17 cellular contexts compared by ENCODE assay signal in the genomic region with DNA sequence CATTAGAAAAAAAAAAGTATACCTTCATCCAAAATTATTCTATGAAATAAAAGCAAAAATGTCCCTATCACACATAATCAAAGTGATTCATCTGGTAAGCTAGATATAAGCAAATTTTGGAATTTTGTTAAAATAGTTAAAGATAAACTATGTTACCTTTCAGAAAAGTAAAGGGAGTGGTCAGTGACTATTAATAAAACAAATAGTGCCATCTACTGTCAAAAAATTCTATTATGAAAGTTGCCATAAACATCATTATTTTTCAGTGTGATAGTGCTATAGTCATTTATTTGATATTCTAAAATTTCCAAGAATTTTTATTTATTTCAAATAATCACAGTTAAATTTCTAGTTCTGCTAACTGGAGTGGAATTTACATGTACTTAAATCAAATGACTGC.
DNase-seq lines count a peak whose midpoint lies in the region; ATAC-seq, FAIRE-seq and TF ChIP-seq lines count a peak whose summit lies in the region.
"Had no signal": no experiment of that assay in that cellular context is flagged by ENCODE, and none has a peak within 500 bp of the region (broad histone marks: within the 10 kb centered on the region; RNA-seq: fewer than 3 reads in every experiment).

No MANE protein-coding gene starts in this region.

- no peak overlapping the region for H3K27ac Mint-ChIP-seq in activated T-helper 2 cell treated with anti-CD3 and anti-CD28 coated beads, Interferon-gamma antibody, Interleukin-2, Interleukin-4, amounts not matched to agents 10 μg/mL and 5 μg/mL and 100 μg/mL, durations not matched to agents 14 hours and 24 hours and 36 hours
- H3K27ac Mint-ChIP-seq: activated naive CD4-positive, alpha-beta T cell treated with anti-CD3 and anti-CD28 coated beads, Interleukin-2, amount 50 U/mL, for 24 hours had no signal

- H3K4me3 Mint-ChIP-seq in activated T-helper 2 cell treated with anti-CD3 and anti-CD28 coated beads, Interferon-gamma antibody, Interleukin-2, Interleukin-4, amounts not matched to agents 10 μg/mL and 5 μg/mL and 100 μg/mL, durations not matched to agents 14 hours and 24 hours and 36 hours (ENCODE audit: low read depth): no peak overlapping the region
- H3K4me3 Mint-ChIP-seq: activated naive CD4-positive, alpha-beta T cell treated with anti-CD3 and anti-CD28 coated beads, Interleukin-2, amount 50 U/mL, for 24 hours had no signal

- TF ChIP-seq CTCF in foreskin keratinocyte (conservative IDR thresholded peaks at IDR 0.05): peak; percentile 59

- no peaks in the 10 kb centered on the region for H3K36me3 Mint-ChIP-seq in activated T-helper 2 cell treated with anti-CD3 and anti-CD28 coated beads, Interferon-gamma antibody, Interleukin-2, Interleukin-4, amounts not matched to agents 10 μg/mL and 5 μg/mL and 100 μg/mL, durations not matched to agents 14 hours and 24 hours and 36 hours (ENCODE audit: low read depth)
- H3K36me3 Mint-ChIP-seq: activated naive CD4-positive, alpha-beta T cell treated with anti-CD3 and anti-CD28 coated beads, Interleukin-2, amount 50 U/mL, for 24 hours had no signal

- no peaks in the 10 kb centered on the region for H3K4me1 Mint-ChIP-seq in activated T-helper 2 cell treated with anti-CD3 and anti-CD28 coated beads, Interferon-gamma antibody, Interleukin-2, Interleukin-4, amounts not matched to agents 10 μg/mL and 5 μg/mL and 100 μg/mL, durations not matched to agents 14 hours and 24 hours and 36 hours (ENCODE audit: low read depth)
- H3K4me1 Mint-ChIP-seq: activated naive CD4-positive, alpha-beta T cell treated with anti-CD3 and anti-CD28 coated beads, Interleukin-2, amount 50 U/mL, for 24 hours had no signal

- H3K4me1 ChIP-seq in foreskin keratinocyte: no peaks in the 10 kb centered on the region
- H3K4me1 ChIP-seq: right atrium auricular region, SJSA1, upper lobe of right lung had no signal

- peak; percentile 60 for FAIRE-seq in RCC 7860 (lab: Jason Lieb, UNC)
- FAIRE-seq: HepG2 had no signal

- TF ChIP-seq POLR2A in GM18505 (IDR thresholded peaks at IDR 0.05; ENCODE audit: borderline replicate concordance, extremely low read depth, insufficient read depth, insufficient read length): no peak

- no peaks in the 10 kb centered on the region for H3K27me3 Mint-ChIP-seq in activated T-helper 2 cell treated with anti-CD3 and anti-CD28 coated beads, Interferon-gamma antibody, Interleukin-2, Interleukin-4, amounts not matched to agents 10 μg/mL and 5 μg/mL and 100 μg/mL, durations not matched to agents 14 hours and 24 hours and 36 hours (ENCODE audit: low read depth)
- H3K27me3 Mint-ChIP-seq: activated naive CD4-positive, alpha-beta T cell treated with anti-CD3 and anti-CD28 coated beads, Interleukin-2, amount 50 U/mL, for 24 hours had no signal

- peak; percentile 10 for DNase-seq in NCI-H1105 treated with DMSO at 0.1 percent for 48 hours (lab: John Stamatoyannopoulos, UW)
- no peak for DNase-seq in NCI-H1105 (lab: John Stamatoyannopoulos, UW)
- DNase-seq in Kasumi-1 (lab: John Stamatoyannopoulos, UW): peak; percentile 20 to 21
- no peak for DNase-seq in RCC 7860 (ENCODE audit: low spot score)
- no peak for DNase-seq in foreskin keratinocyte
- DNase-seq in activated T-helper 2 cell treated with anti-CD3 and anti-CD28 coated beads, Interferon-gamma antibody, Interleukin-2, Interleukin-4, amounts not matched to agents 10 μg/mL and 5 μg/mL and 100 μg/mL, durations not matched to agents 14 hours and 24 hours and 36 hours (ENCODE audit: low spot score): no peak
- DNase-seq: dorsolateral prefrontal cortex; erythroblast; NCI-H1048; stimulated activated naive CD4-positive, alpha-beta T cell; upper lobe of right lung had no signal

- intact Hi-C loops in activated T-helper 2 cell treated with anti-CD3 and anti-CD28 coated beads, Interferon-gamma antibody, Interleukin-2, Interleukin-4, amounts not matched to agents 10 μg/mL and 5 μg/mL and 100 μg/mL, durations not matched to agents 14 hours and 24 hours and 36 hours (cut with micrococcal nuclease): no loop called here

- no peaks in the 10 kb centered on the region for H3K27me3 ChIP-seq in foreskin keratinocyte
- H3K27me3 ChIP-seq: dorsolateral prefrontal cortex, right atrium auricular region, SJSA1, upper lobe of right lung had no signal

- ATAC-seq in foreskin keratinocyte (no peak), HG03378 (IDR thresholded peaks at IDR 0.05; ENCODE audit: unreplicated experiment) (no peak), GM18505 (IDR thresholded peaks at IDR 0.05; ENCODE audit: unreplicated experiment) (no peak)
- ATAC-seq: HepG2, upper lobe of right lung had no signal

- H3K27ac ChIP-seq in foreskin keratinocyte: no peak overlapping the region
- H3K27ac ChIP-seq: dorsolateral prefrontal cortex, right atrium auricular region, SJSA1, upper lobe of right lung had no signal

- H3K9me3 Mint-ChIP-seq in activated T-helper 2 cell treated with anti-CD3 and anti-CD28 coated beads, Interferon-gamma antibody, Interleukin-2, Interleukin-4, amounts not matched to agents 10 μg/mL and 5 μg/mL and 100 μg/mL, durations not matched to agents 14 hours and 24 hours and 36 hours: no peaks in the 10 kb centered on the region

Comparison
In these comparisons a context has a peak if more than half of its experiments do, and no peak if none do; other contexts are left out.
1. DNase-seq: peak in NCI-H1105 treated with DMSO at 0.1 percent for 48 hours (single experiment) and Kasumi-1 (2 of 2); none in NCI-H1105 (single experiment), RCC 7860 (single experiment), foreskin keratinocyte (0 of 2) and activated T-helper 2 cell treated with anti-CD3 and anti-CD28 coated beads, Interferon-gamma antibody, Interleukin-2, Interleukin-4, amounts not matched to agents 10 μg/mL and 5 μg/mL and 100 μg/mL, durations not matched to agents 14 hours and 24 hours and 36 hours (single experiment).